Comparison of ENCODE assay signal across 22 cellular contexts in genomic region chr13:20065516-20065915, GRCh38.
"Had no signal": no experiment of that assay in that cellular context is flagged by ENCODE, and none has a peak within 500 bp of the region (broad histone marks: within the 10 kb centered on the region; RNA-seq: fewer than 3 reads in every experiment).

No MANE protein-coding gene starts in this region.

- H3K4me3 ChIP-seq: MG63 had no signal

- H3K27ac ChIP-seq: RWPE1 had no signal

- H3K9me3 ChIP-seq: MG63, SK-N-SH had no signal

- ATAC-seq: Panc1 had no signal

- DNase-seq: KBM-7, MG63, NCI-H1092, NCI-H1105 treated with DMSO at 0.1 percent for 48 hours, NCI-H1417 treated with DMSO at 0.1 percent for 48 hours, NCI-H146, NCI-H1694 treated with DMSO at 0.1 percent for 48 hours, NCI-H1930, NCI-H2081, NCI-H2107, NCI-H226, NCI-H446, NCI-H510A, NCI-H524 treated with DMSO at 0.1 percent for 48 hours, NCI-H69, NCI-H774, PC-3, SHP77, SK-N-SH, SW 1271 had no signal

- H3K27me3 ChIP-seq: MG63 had no signal

- H3K9me2 ChIP-seq: SK-N-SH had no signal

- H3K4me2 ChIP-seq: SK-N-SH had no signal
